ENCODE assay signal across 20 cellular contexts in the genomic region with DNA sequence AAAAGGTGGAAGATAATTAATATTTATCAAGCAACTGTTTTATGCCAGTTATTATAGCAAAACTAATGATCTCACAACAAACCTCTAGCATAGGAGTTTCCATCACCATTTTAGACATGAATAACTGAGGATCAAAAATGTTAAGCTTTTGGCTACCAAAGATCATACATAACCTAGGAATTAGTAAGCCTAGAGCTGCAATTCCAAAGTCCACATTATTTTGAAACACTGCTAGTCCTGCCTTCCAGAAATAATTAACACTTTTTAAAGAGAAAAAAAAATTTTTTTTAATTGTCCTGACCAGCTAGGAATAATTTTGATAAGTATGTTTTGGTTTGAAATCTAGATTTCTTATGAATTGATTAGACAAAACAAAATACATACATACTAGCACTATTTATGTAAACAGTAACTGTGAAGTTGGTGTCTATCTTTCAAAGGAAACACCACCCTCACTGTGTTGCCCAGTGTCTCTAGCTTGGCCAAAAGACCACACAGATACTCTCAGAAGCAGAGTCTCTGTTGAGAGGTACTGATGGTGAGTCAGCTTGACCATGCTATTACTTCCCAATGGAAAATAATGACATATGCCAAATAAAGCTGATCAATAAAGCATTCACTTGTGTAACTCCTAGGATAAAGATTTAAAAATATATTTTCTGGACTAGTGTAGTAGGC.
"Had no signal": no experiment of that assay in that cellular context is flagged by ENCODE, and none has a peak within 500 bp of the region (broad histone marks: within the 10 kb centered on the region; RNA-seq: fewer than 3 reads in every experiment).

No MANE protein-coding gene starts in this region.

- FAIRE-seq: colon, endothelial cell of umbilical vein, frontal cortex, islet of Langerhans had no signal

- DNase-seq: dermis blood vessel endothelial cell; dorsolateral prefrontal cortex; effector CD4-positive, alpha-beta T cell; effector memory CD4-positive, alpha-beta T cell; foreskin keratinocyte; heart left ventricle; left cardiac atrium; left ventricle myocardium inferior; lower lobe of right lung; mesenchymal stem cell; mucosa of descending colon; naive B cell had no signal

- H3K27ac ChIP-seq: coronary artery, dorsolateral prefrontal cortex, esophagus muscularis mucosa, foreskin keratinocyte, gastroesophageal sphincter, heart left ventricle, hepatocyte, left ventricle myocardium inferior, lower lobe of right lung had no signal

- ATAC-seq: foreskin keratinocyte, gastroesophageal sphincter, heart left ventricle, left cardiac atrium, lower lobe of right lung, mucosa of descending colon had no signal

- H3K79me2 ChIP-seq: hepatocyte had no signal

- H3K27me3 ChIP-seq: dorsolateral prefrontal cortex, esophagus muscularis mucosa, foreskin keratinocyte, gastroesophageal sphincter, heart left ventricle, hepatocyte had no signal

- H3K9me3 ChIP-seq: esophagus muscularis mucosa, gastroesophageal sphincter, heart left ventricle, left ventricle myocardium inferior, lower lobe of right lung, mucosa of descending colon had no signal

- H3K4me3 ChIP-seq: coronary artery, dorsolateral prefrontal cortex, esophagus muscularis mucosa, gastroesophageal sphincter, heart left ventricle, hepatocyte, left ventricle myocardium inferior, lower lobe of right lung, mucosa of descending colon had no signal

- H3K4me1 ChIP-seq: esophagus muscularis mucosa, foreskin keratinocyte, gastroesophageal sphincter, heart left ventricle, left ventricle myocardium inferior, lower lobe of right lung had no signal

- H3K4me2 ChIP-seq: hepatocyte had no signal

- H2AFZ ChIP-seq: hepatocyte had no signal

- H3K36me3 ChIP-seq: esophagus muscularis mucosa, gastroesophageal sphincter, heart left ventricle, left ventricle myocardium inferior, lower lobe of right lung had no signal
